ENCODE assay signal across 8 cellular contexts in the genomic region with DNA sequence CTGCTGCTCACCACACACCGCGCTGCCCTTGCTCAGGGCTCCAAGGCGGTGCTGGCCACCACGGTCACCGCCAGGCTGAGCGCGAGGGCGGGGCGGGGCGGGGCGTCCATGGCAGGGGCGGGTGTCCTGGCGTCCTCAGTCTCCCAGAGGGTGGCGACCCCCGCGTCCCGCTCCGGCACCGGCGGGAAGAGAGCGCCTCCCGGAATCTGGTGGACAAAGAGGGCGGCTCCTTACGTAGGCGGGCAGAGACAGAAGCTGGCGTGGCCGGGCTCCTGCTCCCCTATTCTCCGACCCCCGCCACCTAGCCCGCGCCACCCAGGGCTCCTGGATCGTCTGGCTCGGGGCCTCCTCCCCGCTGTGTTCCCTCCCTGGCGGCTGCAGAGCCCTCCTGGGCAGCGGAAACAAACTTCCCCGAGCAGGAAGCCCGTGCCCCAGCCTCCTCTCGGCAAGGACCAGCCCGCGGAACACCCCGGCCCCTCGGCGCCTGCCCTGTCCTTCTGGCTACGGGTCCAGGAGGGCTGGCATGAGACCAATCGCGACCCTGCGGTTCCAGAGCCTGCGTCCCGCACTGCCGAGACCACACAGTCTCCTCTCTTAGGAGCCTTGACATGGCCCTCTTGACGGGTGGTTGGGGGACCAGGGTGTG.
DNase-seq lines count a peak whose midpoint lies in the region; ATAC-seq and TF ChIP-seq lines count a peak whose summit lies in the region.

No MANE protein-coding gene starts in this region.

- H3K4me1 Mint-ChIP-seq in endothelial cell (ENCODE audit: unreplicated experiment), result peaks cover 15% of the 10 kb centered on the region
- peaks cover 0 to 14% (median 2%) of the 10 kb centered on the region in 4 donors for H3K4me1 Mint-ChIP-seq in naive thymus-derived CD8-positive, alpha-beta T cell

- peak overlapping the region; percentile 83 for H3K4me3 Mint-ChIP-seq in endothelial cell (ENCODE audit: unreplicated experiment)
- peak overlapping the region in 9 of 10 donors; percentile 19 to 78 (median 62) for H3K4me3 Mint-ChIP-seq in naive thymus-derived CD8-positive, alpha-beta T cell

- H3K27me3 Mint-ChIP-seq in endothelial cell (ENCODE audit: unreplicated experiment), result no peaks in the 10 kb centered on the region
- H3K27me3 Mint-ChIP-seq in naive thymus-derived CD8-positive, alpha-beta T cell, result peaks cover 8 to 75% (median 38%) of the 10 kb centered on the region in 5 donors

- H3K27ac Mint-ChIP-seq in endothelial cell (ENCODE audit: unreplicated experiment), result no peak overlapping the region
- no peak overlapping the region for H3K27ac Mint-ChIP-seq in naive thymus-derived CD8-positive, alpha-beta T cell

- no peaks in the 10 kb centered on the region for H3K9me3 Mint-ChIP-seq in endothelial cell (ENCODE audit: unreplicated experiment)
- H3K9me3 Mint-ChIP-seq in naive thymus-derived CD8-positive, alpha-beta T cell, result no peaks in the 10 kb centered on the region

- no peaks in the 10 kb centered on the region for H3K9me2 ChIP-seq in OCI-LY7 (ENCODE audit: insufficient read depth, low read length)

- no peaks in the 10 kb centered on the region for H3K27me3 ChIP-seq in Panc1 (ENCODE audit: control insufficient read depth, insufficient read depth, low read length)

- H3K9me3 ChIP-seq in Panc1 (ENCODE audit: control insufficient read depth, insufficient read depth, low read depth, low read length) (no peaks in the 10 kb centered on the region), OCI-LY7 (ENCODE audit: low read length) (no peaks in the 10 kb centered on the region)

- POLR2A ChIA-PET in Panc1 (lab: Charles Lee), result no interaction called here
- POLR2A ChIA-PET in naive thymus-derived CD8-positive, alpha-beta T cell (lab: Charles Lee), result no interaction called here
- POLR2A ChIA-PET in OCI-LY7 (lab: Charles Lee), result no interaction called here

- BruUV-seq in Panc1 (replicated peaks; lab: Mats Ljungman, UMichigan), result no TSS peak
- BruUV-seq in OCI-LY7 (replicated peaks; lab: Mats Ljungman, UMichigan), result no TSS peak

- in situ Hi-C loops in Panc1 (cut with HindIII; ENCODE audit: low pct_unique_long_range_greater_than_20kb, low sequenced_read_pairs), result no loop called here

- no peaks in the 10 kb centered on the region for H3K79me2 ChIP-seq in OCI-LY7 (ENCODE audit: insufficient read depth, low read depth, low read length)

- TF ChIP-seq CTCF in Panc1 (IDR thresholded peaks at IDR 0.05) (no peak), endothelial cell (IDR thresholded peaks at IDR 0.05; ENCODE audit: unreplicated experiment) (no peak), OCI-LY7 (conservative IDR thresholded peaks at IDR 0.05; ENCODE audit: low read length) (no peak)

- H3K27ac ChIP-seq in Panc1 (ENCODE audit: low read length) (peak overlapping the region; percentile 65; the same call in 1 of the 2 replicates), OCI-LY7 (ENCODE audit: low read depth, low read length, poor library complexity, severe bottlenecking) (no peak overlapping the region)

- H2AFZ ChIP-seq in OCI-LY7 (ENCODE audit: low read length), result no peak overlapping the region

- DNase-seq in Panc1 (ENCODE audit: low read depth, low spot score) (no peak), endothelial cell (ENCODE audit: low spot score) (peak; percentile 67), OCI-LY7 (ENCODE audit: low spot score) (no peak), glomerular visceral epithelial cell (ENCODE audit: extremely low spot score) (no peak)
- no peak for DNase-seq in naive thymus-derived CD8-positive, alpha-beta T cell

- no peaks in the 10 kb centered on the region for H4K20me1 ChIP-seq in OCI-LY7 (ENCODE audit: insufficient read depth, low read length)

- peaks cover 13% of the 10 kb centered on the region for H3K36me3 Mint-ChIP-seq in endothelial cell (ENCODE audit: low read depth, unreplicated experiment)
- no peaks in the 10 kb centered on the region for H3K36me3 Mint-ChIP-seq in naive thymus-derived CD8-positive, alpha-beta T cell

- H3K4me3 ChIP-seq in Panc1 (ENCODE audit: low read depth in 2 of 2, low read length in 2 of 2) (peak overlapping the region; percentile 59 to 61), OCI-LY7 (ENCODE audit: low read depth, low read length, poor library complexity, severe bottlenecking) (no peak overlapping the region)

- H3K36me3 ChIP-seq in Panc1 (ENCODE audit: control insufficient read depth, insufficient read depth, low read length) (no peaks in the 10 kb centered on the region), OCI-LY7 (ENCODE audit: insufficient read depth, low read length) (no peaks in the 10 kb centered on the region)

- ATAC-seq in GM19463 (IDR thresholded peaks at IDR 0.05; ENCODE audit: unreplicated experiment) (peak; percentile 55), Panc1 (peak; percentile 96), HG02840 (IDR thresholded peaks at IDR 0.05; ENCODE audit: low FRiP score, unreplicated experiment) (no peak), GM21526 (IDR thresholded peaks at IDR 0.05; ENCODE audit: low FRiP score, unreplicated experiment) (no peak)
- peak; percentile 28 to 35 for ATAC-seq in naive thymus-derived CD8-positive, alpha-beta T cell

- intact Hi-C loops in Panc1 (cut with micrococcal nuclease; ENCODE audit: unreplicated experiment), result no loop called here
- intact Hi-C loops in OCI-LY7 (cut with micrococcal nuclease; ENCODE audit: unreplicated experiment), result no loop called here

- CTCF ChIA-PET in Panc1 (lab: Charles Lee), result no interaction called here
- CTCF ChIA-PET in OCI-LY7 (lab: Charles Lee; ENCODE audit: unreplicated experiment), result no interaction called here

- H3K4me1 ChIP-seq in Panc1 (ENCODE audit: control insufficient read depth, insufficient read depth, low read length), result peaks cover 5% of the 10 kb centered on the region
- no peaks in the 10 kb centered on the region for H3K4me1 ChIP-seq in OCI-LY7 (ENCODE audit: insufficient read depth, low read length, poor library complexity, severe bottlenecking)

- no peak overlapping the region for H3K4me2 ChIP-seq in OCI-LY7 (ENCODE audit: low read length)

Comparison
In these comparisons a context has a peak if more than half of its experiments do, and no peak if none do; other contexts are left out.
1. ATAC-seq: peak in GM19463 (single experiment), Panc1 (single experiment) and naive thymus-derived CD8-positive, alpha-beta T cell (2 of 2); none in HG02840 (single experiment) and GM21526 (single experiment).